In the genomic region with DNA sequence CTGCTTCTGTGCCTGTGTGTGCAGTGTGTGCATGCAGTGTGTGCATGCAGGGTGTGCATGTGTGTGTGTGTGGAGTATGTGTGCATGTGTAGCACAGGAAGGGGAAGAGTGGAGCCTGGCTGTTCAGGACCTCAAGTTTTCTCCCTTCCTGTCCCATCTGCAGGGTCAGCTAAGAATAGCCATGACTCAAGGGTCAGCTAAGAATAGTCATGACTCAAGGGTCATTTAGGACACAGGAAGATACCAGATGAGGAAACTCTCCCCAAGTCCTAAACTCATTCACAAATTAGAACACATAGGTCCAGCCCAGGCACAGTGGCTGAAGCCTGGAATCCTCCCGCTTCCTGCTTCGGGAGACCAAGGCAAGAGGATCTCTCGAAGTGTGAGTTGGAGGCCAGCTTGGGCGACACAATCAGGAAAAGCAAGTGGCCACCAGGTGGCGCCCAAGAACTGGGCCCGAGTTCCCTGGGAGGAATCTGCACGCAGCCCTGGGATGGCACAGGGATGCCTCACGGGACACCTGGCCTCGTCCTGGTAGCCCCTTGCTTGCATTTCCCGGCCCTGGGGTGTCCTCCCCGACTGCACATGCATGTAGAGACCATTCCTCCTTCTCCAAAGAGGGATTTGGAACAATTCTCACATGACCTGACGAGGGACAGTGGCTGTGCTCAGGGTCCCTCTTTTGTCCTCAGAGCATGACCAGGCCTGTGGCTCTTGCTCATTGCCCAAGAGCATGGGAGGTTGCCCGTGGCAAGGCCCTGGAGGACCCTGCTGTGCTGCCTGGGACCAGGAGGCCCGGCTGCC, we compare ENCODE assay signal across 8 cellular contexts. TPM values are rescaled to one million over a fixed set of nuclear protein-coding genes. Genes with fewer than 3 reads are reported as not detected.
DNase-seq lines count a peak whose midpoint lies in the region; ATAC-seq and TF ChIP-seq lines count a peak whose summit lies in the region.

No MANE protein-coding gene starts in this region.

- TF ChIP-seq CTCF in AG10803 (conservative IDR thresholded peaks at IDR 0.05; ENCODE audit: low read length), result peak; percentile 74

- no peaks in the 10 kb centered on the region for H3K9me3 Mint-ChIP-seq in activated naive CD4-positive, alpha-beta T cell treated with anti-CD3 and anti-CD28 coated beads, Interleukin-2, amount 50 U/mL, for 72 hours

- no peaks in the 10 kb centered on the region for H3K36me3 Mint-ChIP-seq in activated naive CD4-positive, alpha-beta T cell treated with anti-CD3 and anti-CD28 coated beads, Interleukin-2, amount 50 U/mL, for 72 hours

- ATAC-seq in GM18867 (IDR thresholded peaks at IDR 0.05; ENCODE audit: unreplicated experiment) (peak; percentile 56), SK-N-SH treated with all-trans-retinoic acid at 6 μM for 48 hours (peak; percentile 91)
- ATAC-seq in activated naive CD4-positive, alpha-beta T cell treated with anti-CD3 and anti-CD28 coated beads, Interleukin-2, amount 50 U/mL, for 72 hours, result peak; percentile 71 to 78

- no peak overlapping the region for H3K4me3 ChIP-seq in AG10803 (ENCODE audit: low read length)
- no peak overlapping the region for H3K4me3 ChIP-seq in Jurkat, Clone E6-1 (ENCODE audit: low read length)

- DNase-seq in AG10803 (ENCODE audit: low read depth), result peak; percentile 31
- DNase-seq in Jurkat, Clone E6-1 (ENCODE audit: low read depth, low spot score), result peak; percentile 44
- DNase-seq in activated naive CD4-positive, alpha-beta T cell treated with anti-CD3 and anti-CD28 coated beads, Interleukin-2, amount 50 U/mL, for 72 hours (ENCODE audit: low spot score in 2 of 2), result peak; percentile 73 to 86
- DNase-seq in hepatic stellate cell (ENCODE audit: low spot score), result peak; percentile 80
- DNase-seq in stimulated activated CD4-positive, alpha-beta T cell treated with anti-CD3 and anti-CD28 coated beads, Interleukin-15, amount 100 ng/mL, for 24 hours, result peak; percentile 84
- DNase-seq in cerebellar nuclear complex (lab: John Stamatoyannopoulos, UW), result no peak

- H3K27ac Mint-ChIP-seq in activated naive CD4-positive, alpha-beta T cell treated with anti-CD3 and anti-CD28 coated beads, Interleukin-2, amount 50 U/mL, for 72 hours, result no peak overlapping the region

TF ChIP-seq in SK-N-SH treated with all-trans-retinoic acid at 6 μM for 48 hours, 23 proteins besides CTCF, POLR2A, EP300 and RAD21:
- TF ChIP-seq ZNF8 (CRISPR knock-in tag; IDR thresholded peaks at IDR 0.05) (no peak), ISL1 (CRISPR knock-in tag; IDR thresholded peaks at IDR 0.05) (no peak), SNAI2 (CRISPR knock-in tag; IDR thresholded peaks at IDR 0.05) (no peak), ZFP30 (CRISPR knock-in tag; IDR thresholded peaks at IDR 0.05) (no peak), PPARA (CRISPR knock-in tag; IDR thresholded peaks at IDR 0.05; ENCODE audit: borderline replicate concordance) (no peak), CSDC2 (CRISPR knock-in tag; IDR thresholded peaks at IDR 0.05) (no peak), OSR1 (CRISPR knock-in tag; IDR thresholded peaks at IDR 0.05) (no peak), RARB (CRISPR knock-in tag; IDR thresholded peaks at IDR 0.05) (no peak), ZNF70 (CRISPR knock-in tag; IDR thresholded peaks at IDR 0.05) (no peak), BACH2 (CRISPR knock-in tag; IDR thresholded peaks at IDR 0.05; ENCODE audit: borderline replicate concordance) (no peak)
- TF ChIP-seq, protein P1, sequence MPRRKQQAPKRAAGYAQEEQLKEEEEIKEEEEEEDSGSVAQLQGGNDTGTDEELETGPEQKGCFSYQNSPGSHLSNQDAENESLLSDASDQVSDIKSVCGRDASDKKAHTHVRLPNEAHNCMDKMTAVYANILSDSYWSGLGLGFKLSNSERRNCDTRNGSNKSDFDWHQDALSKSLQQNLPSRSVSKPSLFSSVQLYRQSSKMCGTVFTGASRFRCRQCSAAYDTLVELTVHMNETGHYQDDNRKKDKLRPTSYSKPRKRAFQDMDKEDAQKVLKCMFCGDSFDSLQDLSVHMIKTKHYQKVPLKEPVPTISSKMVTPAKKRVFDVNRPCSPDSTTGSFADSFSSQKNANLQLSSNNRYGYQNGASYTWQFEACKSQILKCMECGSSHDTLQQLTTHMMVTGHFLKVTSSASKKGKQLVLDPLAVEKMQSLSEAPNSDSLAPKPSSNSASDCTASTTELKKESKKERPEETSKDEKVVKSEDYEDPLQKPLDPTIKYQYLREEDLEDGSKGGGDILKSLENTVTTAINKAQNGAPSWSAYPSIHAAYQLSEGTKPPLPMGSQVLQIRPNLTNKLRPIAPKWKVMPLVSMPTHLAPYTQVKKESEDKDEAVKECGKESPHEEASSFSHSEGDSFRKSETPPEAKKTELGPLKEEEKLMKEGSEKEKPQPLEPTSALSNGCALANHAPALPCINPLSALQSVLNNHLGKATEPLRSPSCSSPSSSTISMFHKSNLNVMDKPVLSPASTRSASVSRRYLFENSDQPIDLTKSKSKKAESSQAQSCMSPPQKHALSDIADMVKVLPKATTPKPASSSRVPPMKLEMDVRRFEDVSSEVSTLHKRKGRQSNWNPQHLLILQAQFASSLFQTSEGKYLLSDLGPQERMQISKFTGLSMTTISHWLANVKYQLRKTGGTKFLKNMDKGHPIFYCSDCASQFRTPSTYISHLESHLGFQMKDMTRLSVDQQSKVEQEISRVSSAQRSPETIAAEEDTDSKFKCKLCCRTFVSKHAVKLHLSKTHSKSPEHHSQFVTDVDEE (CRISPR knock-in tag; IDR thresholded peaks at IDR 0.05), result no peak
- TF ChIP-seq, protein P2, sequence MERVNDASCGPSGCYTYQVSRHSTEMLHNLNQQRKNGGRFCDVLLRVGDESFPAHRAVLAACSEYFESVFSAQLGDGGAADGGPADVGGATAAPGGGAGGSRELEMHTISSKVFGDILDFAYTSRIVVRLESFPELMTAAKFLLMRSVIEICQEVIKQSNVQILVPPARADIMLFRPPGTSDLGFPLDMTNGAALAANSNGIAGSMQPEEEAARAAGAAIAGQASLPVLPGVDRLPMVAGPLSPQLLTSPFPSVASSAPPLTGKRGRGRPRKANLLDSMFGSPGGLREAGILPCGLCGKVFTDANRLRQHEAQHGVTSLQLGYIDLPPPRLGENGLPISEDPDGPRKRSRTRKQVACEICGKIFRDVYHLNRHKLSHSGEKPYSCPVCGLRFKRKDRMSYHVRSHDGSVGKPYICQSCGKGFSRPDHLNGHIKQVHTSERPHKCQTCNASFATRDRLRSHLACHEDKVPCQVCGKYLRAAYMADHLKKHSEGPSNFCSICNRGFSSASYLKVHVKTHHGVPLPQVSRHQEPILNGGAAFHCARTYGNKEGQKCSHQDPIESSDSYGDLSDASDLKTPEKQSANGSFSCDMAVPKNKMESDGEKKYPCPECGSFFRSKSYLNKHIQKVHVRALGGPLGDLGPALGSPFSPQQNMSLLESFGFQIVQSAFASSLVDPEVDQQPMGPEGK (CRISPR knock-in tag; IDR thresholded peaks at IDR 0.05; ENCODE audit: borderline replicate concordance), result no peak
TF ChIP-seq in SK-N-SH treated with all-trans-retinoic acid at 6 μM for 48 hours: peak in this region for 0.

RNA-seq across cellular contexts. Expression of a gene that starts 21.4 kb away (rescaled TPM):
- 44.1 TPM for polyA plus RNA-seq in Jurkat, Clone E6-1 (2012; ENCODE audit: insufficient read depth, insufficient read length)
- total RNA-seq in activated naive CD4-positive, alpha-beta T cell treated with anti-CD3 and anti-CD28 coated beads, Interleukin-2, amount 50 U/mL, for 72 hours, result 100 to 1,000 TPM in 1 of 2 donors, 10 to 100 TPM in 1; 52.0 to 124 TPM

Comparison
In these comparisons a context has a peak if more than half of its experiments do, and no peak if none do; other contexts are left out.
1. DNase-seq: peak in AG10803 (single experiment), Jurkat, Clone E6-1 (single experiment), activated naive CD4-positive, alpha-beta T cell treated with anti-CD3 and anti-CD28 coated beads, Interleukin-2, amount 50 U/mL, for 72 hours (2 of 2), hepatic stellate cell (single experiment) and stimulated activated CD4-positive, alpha-beta T cell treated with anti-CD3 and anti-CD28 coated beads, Interleukin-15, amount 100 ng/mL, for 24 hours (single experiment); none in cerebellar nuclear complex (0 of 2).
2. Peak in every context shown above with its lines, with median percentiles within 50 percentile points of each other: ATAC-seq.